8 cellular contexts compared by ENCODE assay signal in the genomic region with DNA sequence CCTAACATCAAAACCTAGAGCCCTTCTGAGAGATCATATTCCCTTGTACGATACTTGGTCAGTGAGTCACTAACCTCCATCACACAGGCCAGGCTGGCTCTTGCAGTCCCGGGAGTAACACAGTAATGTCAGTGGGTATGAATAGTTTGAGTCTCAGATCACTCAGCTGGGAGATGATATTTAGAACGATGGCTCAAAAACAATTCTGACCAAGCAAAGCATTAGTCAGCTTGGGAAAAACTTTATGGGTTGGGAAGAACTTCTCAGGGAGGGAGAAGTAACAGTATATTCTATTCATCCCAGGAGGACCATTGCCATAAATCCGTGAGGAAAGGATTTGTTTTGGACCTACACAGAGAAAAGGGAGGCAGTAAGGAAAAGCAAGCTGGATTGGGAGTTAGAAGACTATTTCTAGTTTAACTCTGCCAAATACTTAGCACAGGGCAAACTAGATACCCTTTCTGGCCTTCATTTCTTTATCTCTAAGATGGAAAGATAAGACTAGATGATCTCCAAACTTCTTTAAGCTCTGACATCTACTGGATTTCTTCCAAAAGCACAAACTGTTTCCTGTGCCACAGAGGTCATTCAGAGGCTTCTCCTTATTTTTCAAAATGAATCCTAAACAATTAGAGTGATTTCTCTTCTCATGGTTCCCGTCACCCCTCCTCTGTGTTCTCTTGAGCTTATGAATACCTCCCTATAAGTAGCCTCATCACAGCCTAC.
DNase-seq lines count a peak whose midpoint lies in the region; ATAC-seq and TF ChIP-seq lines count a peak whose summit lies in the region.

No MANE protein-coding gene starts in this region.

- H3K27me3 ChIP-seq in upper lobe of right lung: no peaks in the 10 kb centered on the region

- peak overlapping the region; percentile 82 for H3K27ac ChIP-seq in upper lobe of right lung

- TF ChIP-seq CTCF in upper lobe of right lung (IDR thresholded peaks at IDR 0.05): no peak

- intact Hi-C loops in upper lobe of right lung (cut with DNase I): no loop called here

- no peaks in the 10 kb centered on the region for H3K36me3 ChIP-seq in upper lobe of right lung

- H3K9me3 ChIP-seq in upper lobe of right lung: no peaks in the 10 kb centered on the region

- peaks cover 28% of the 10 kb centered on the region for H3K4me1 ChIP-seq in upper lobe of right lung

- H3K4me3 ChIP-seq in upper lobe of right lung: no peak overlapping the region

- DNase-seq in stimulated activated CD4-positive, alpha-beta T cell treated with anti-CD3 and anti-CD28 coated beads, Interleukin-15, amount 100 ng/mL, for 24 hours: peak; percentile 46
- DNase-seq in stimulated activated CD4-positive, alpha-beta T cell treated with anti-CD3 and anti-CD28 coated beads, Interleukin-4, amount 100 ng/mL, for 4 hours: no peak
- peak; percentile 99 for DNase-seq in amniotic epithelial cell (ENCODE audit: low read depth)
- peak; percentile 95 for DNase-seq in kidney glomerular epithelial cell (lab: John Stamatoyannopoulos, UW)
- DNase-seq in upper lobe of right lung: no peak
- no peak for DNase-seq in NCI-H2081 treated with DMSO at 0.1 percent for 48 hours (lab: John Stamatoyannopoulos, UW)
- DNase-seq in middle frontal gyrus (ENCODE audit: extremely low spot score, low spot score): no peak
- no peak for DNase-seq in anterior cingulate cortex (lab: John Stamatoyannopoulos, UW)

- ATAC-seq in upper lobe of right lung: peak; percentile 22

Comparison
In these comparisons a context has a peak if more than half of its experiments do, and no peak if none do; other contexts are left out.
1. DNase-seq: peak in stimulated activated CD4-positive, alpha-beta T cell treated with anti-CD3 and anti-CD28 coated beads, Interleukin-15, amount 100 ng/mL, for 24 hours (single experiment), amniotic epithelial cell (single experiment) and kidney glomerular epithelial cell (single experiment); none in stimulated activated CD4-positive, alpha-beta T cell treated with anti-CD3 and anti-CD28 coated beads, Interleukin-4, amount 100 ng/mL, for 4 hours (0 of 2), upper lobe of right lung (single experiment), NCI-H2081 treated with DMSO at 0.1 percent for 48 hours (single experiment), middle frontal gyrus (single experiment) and anterior cingulate cortex (0 of 58).